In the genomic region with DNA sequence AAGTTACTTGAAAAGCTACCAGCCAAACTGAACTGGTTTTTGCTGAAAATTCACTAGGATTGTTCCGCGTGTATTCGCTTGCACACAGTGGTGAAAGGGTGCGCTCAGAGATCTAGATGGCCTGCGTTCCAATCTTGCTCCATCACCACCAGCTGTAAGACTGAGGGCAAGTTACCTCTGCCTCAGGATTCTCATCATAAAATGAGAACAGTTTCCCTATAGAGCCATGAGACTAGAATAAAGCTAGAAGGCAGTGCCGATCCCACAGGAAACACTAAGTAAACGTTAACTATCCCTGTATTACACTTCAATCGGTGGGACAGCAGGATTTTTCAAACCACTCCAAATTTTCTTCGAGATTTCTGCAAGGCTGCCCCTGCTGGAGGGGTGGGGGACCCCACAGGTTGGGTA, we compare ENCODE assay signal across 8 cellular contexts. TPM values are rescaled to one million over a fixed set of nuclear protein-coding genes. Genes with fewer than 3 reads are reported as not detected.
A peak's percentile ranks its signal among the peaks of the same experiment; 100 is the strongest.
DNase-seq lines count a peak whose midpoint lies in the region; ATAC-seq and TF ChIP-seq lines count a peak whose summit lies in the region.

No MANE protein-coding gene starts in this region.

- peak overlapping the region; percentile 82 to 99 (median 93) for H3K4me2 ChIP-seq in BLaER1 treated with 17β-estradiol and CSF1 and Interleukin-3, amounts not matched to agents 10 nM and 100 nM
- peak overlapping the region; percentile 90 for H3K4me2 ChIP-seq in IMR-90 (ENCODE audit: low read depth, low read length)

- H3K79me1 ChIP-seq in IMR-90 (ENCODE audit: low read depth in 1 of 2, low read length in 2 of 2), result peaks cover 25 to 41% of the 10 kb centered on the region in 2 experiments

- peak overlapping the region; percentile 92 for H2AFZ ChIP-seq in IMR-90 (replicated peaks; ENCODE audit: low read length, poor library complexity)

- H3K9me1 ChIP-seq in IMR-90 (ENCODE audit: insufficient read depth, low read length), result peaks cover 9% of the 10 kb centered on the region

- peak overlapping the region; percentile 85 to 97 (median 93) for H3K9ac ChIP-seq in BLaER1 treated with 17β-estradiol and CSF1 and Interleukin-3, amounts not matched to agents 10 nM and 100 nM
- peak overlapping the region; percentile 75 for H3K9ac ChIP-seq in IMR-90 (ENCODE audit: low read depth, low read length)
- peak overlapping the region; percentile 80 to 86 for H3K9ac ChIP-seq in mucosa of rectum (ENCODE audit: low read depth in 1 of 2, low read length in 2 of 2)

- peak overlapping the region; percentile 39; the same call in 1 of the 2 replicates for H4K91ac ChIP-seq in IMR-90 (ENCODE audit: insufficient read depth, low read depth, low read length)

- H3K27ac ChIP-seq in BLaER1 treated with 17β-estradiol and CSF1 and Interleukin-3, amounts not matched to agents 10 nM and 100 nM, result peak overlapping the region; percentile 75 to 96 (median 93)
- peak overlapping the region; percentile 57 for H3K27ac ChIP-seq in IMR-90 (ENCODE audit: insufficient read depth, low read length)
- peak overlapping the region; percentile 92 to 98 for H3K27ac ChIP-seq in breast epithelium
- H3K27ac ChIP-seq in mucosa of rectum (ENCODE audit: low read depth in 2 of 2, low read length in 2 of 2), result peak overlapping the region; percentile 92 to 93

- DNase-seq in IMR-90 (peak; percentile 47), breast epithelium (ENCODE audit: low spot score in 2 of 2) (no peak), nucleus accumbens (lab: John Stamatoyannopoulos, UW) (no peak), NCI-H2196 treated with DMSO at 0.1 percent for 48 hours (lab: John Stamatoyannopoulos, UW; ENCODE audit: unreplicated experiment) (no peak), A172 (ENCODE audit: low spot score) (no peak)

- peaks cover 0 to 29% (median 18%) of the 10 kb centered on the region in 11 experiments; a peak in 16 of 22 replicates for H3K36me3 ChIP-seq in BLaER1 treated with 17β-estradiol and CSF1 and Interleukin-3, amounts not matched to agents 10 nM and 100 nM
- H3K36me3 ChIP-seq in IMR-90 (ENCODE audit: control insufficient read depth, insufficient read depth, low read length) (no peaks in the 10 kb centered on the region; the same call in 1 of the 2 replicates), breast epithelium (no peaks in the 10 kb centered on the region), mucosa of rectum (ENCODE audit: control insufficient read depth in 2 of 2, insufficient read depth in 2 of 2, low read length in 2 of 2) (no peaks in the 10 kb centered on the region)

- peaks cover 24 to 38% (median 34%) of the 10 kb centered on the region in 10 experiments for H3K4me1 ChIP-seq in BLaER1 treated with 17β-estradiol and CSF1 and Interleukin-3, amounts not matched to agents 10 nM and 100 nM
- H3K4me1 ChIP-seq in IMR-90 (ENCODE audit: control insufficient read depth, insufficient read depth, low read length) (peaks cover 9% of the 10 kb centered on the region), breast epithelium (peaks cover 0 to 4% of the 10 kb centered on the region in 2 donors), mucosa of rectum (ENCODE audit: control insufficient read depth in 2 of 2, insufficient read depth in 2 of 2, low read length in 2 of 2) (peaks cover 13 to 20% of the 10 kb centered on the region in 2 donors)

- H4K5ac ChIP-seq in IMR-90 (ENCODE audit: low read depth, low read length), result peak overlapping the region; percentile 24

- peak overlapping the region; percentile 84 for H3K23ac ChIP-seq in IMR-90 (ENCODE audit: low read depth, low read length)

- H3K9me3 ChIP-seq in BLaER1 treated with 17β-estradiol and CSF1 and Interleukin-3, amounts not matched to agents 10 nM and 100 nM (replicated peaks in 1 of 11), result peaks cover 0 to 4% (median 0%) of the 10 kb centered on the region in 11 experiments; a peak in 1 of 22 replicates
- no peaks in the 10 kb centered on the region for H3K9me3 ChIP-seq in IMR-90 (ENCODE audit: control insufficient read depth, insufficient read depth, low read length)
- no peaks in the 10 kb centered on the region for H3K9me3 ChIP-seq in breast epithelium
- no peaks in the 10 kb centered on the region for H3K9me3 ChIP-seq in mucosa of rectum (ENCODE audit: control insufficient read depth in 2 of 2, low read length in 2 of 2)

- TF ChIP-seq RAD21 in IMR-90 (IDR thresholded peaks at IDR 0.05; ENCODE audit: low read length), result no peak

- no peak overlapping the region for H2BK15ac ChIP-seq in IMR-90 (ENCODE audit: low read depth, low read length)

- no peak overlapping the region for H2BK120ac ChIP-seq in IMR-90 (ENCODE audit: low read depth, low read length)

- intact Hi-C loops in IMR-90 (cut with micrococcal nuclease), result loop anchor here (2.0 kb wide), 1 partner anchor 112 kb away; no protein-coding TSS in a partner anchor
- intact Hi-C loops in breast epithelium (cut with DNase I; ENCODE audit: low total_unique reads), result no loop called here

- in situ Hi-C loops in IMR-90 (cut with MboI; ENCODE audit: low sequenced_read_pairs), result loop anchor here (10.0 kb wide), 1 partner anchor 412 kb away; no protein-coding TSS in a partner anchor

- peaks cover 7 to 43% (median 34%) of the 10 kb centered on the region in 11 experiments; a peak in 20 of 22 replicates for H4K20me1 ChIP-seq in BLaER1 treated with 17β-estradiol and CSF1 and Interleukin-3, amounts not matched to agents 10 nM and 100 nM
- H4K20me1 ChIP-seq in IMR-90 (ENCODE audit: insufficient read depth, low read length), result peaks cover 4% of the 10 kb centered on the region; the same call in 1 of the 2 replicates

- peak overlapping the region; percentile 88 to 96 for H4K8ac ChIP-seq in IMR-90 (ENCODE audit: low read depth in 2 of 2, low read length in 2 of 2)

- H3K18ac ChIP-seq in IMR-90 (ENCODE audit: low read depth, low read length), result no peak overlapping the region; the same call in 1 of the 2 replicates

- H3K27me3 ChIP-seq in BLaER1 treated with 17β-estradiol and CSF1 and Interleukin-3, amounts not matched to agents 10 nM and 100 nM, result no peaks in the 10 kb centered on the region
- H3K27me3 ChIP-seq in IMR-90 (ENCODE audit: control insufficient read depth, insufficient read depth, low read length) (no peaks in the 10 kb centered on the region), breast epithelium (no peaks in the 10 kb centered on the region), mucosa of rectum (ENCODE audit: control insufficient read depth in 2 of 2, insufficient read depth in 2 of 2, low read length in 2 of 2) (no peaks in the 10 kb centered on the region)

- no CpG with 5 or more reads among the region's 9 CpGs for WGBS in IMR-90 (ENCODE audit: extremely low coverage in 2 of 2, insufficient read length in 1 of 2), 2 experiments

- peak overlapping the region; percentile 81 for H3K56ac ChIP-seq in IMR-90 (ENCODE audit: extremely low read depth, insufficient read depth, low read length)

- peak overlapping the region; percentile 67 to 92 (median 85) for H3K4me3 ChIP-seq in BLaER1 treated with 17β-estradiol and CSF1 and Interleukin-3, amounts not matched to agents 10 nM and 100 nM
- H3K4me3 ChIP-seq in IMR-90 (ENCODE audit: insufficient read depth, low read depth, low read length), result peak overlapping the region; percentile 76
- peak overlapping the region; percentile 90 to 100 (median 92) for H3K4me3 ChIP-seq in breast epithelium
- peak overlapping the region; percentile 88 to 91 for H3K4me3 ChIP-seq in mucosa of rectum (ENCODE audit: low read length in 2 of 2)

- no peak for ATAC-seq in IMR-90 (ENCODE audit: low read depth)
- no peak for ATAC-seq in GM19324 (IDR thresholded peaks at IDR 0.05; ENCODE audit: low FRiP score, unreplicated experiment)

- peak overlapping the region; percentile 12 for H2BK5ac ChIP-seq in IMR-90 (ENCODE audit: low read depth, low read length, poor library complexity, severe bottlenecking)

- peak overlapping the region; percentile 91 for H2AK9ac ChIP-seq in IMR-90 (replicated peaks; ENCODE audit: low read depth, low read length, poor library complexity)

- no peak for TF ChIP-seq CTCF in IMR-90 (conservative IDR thresholded peaks at IDR 0.05; ENCODE audit: low read depth, low read length)
- TF ChIP-seq CTCF in breast epithelium (IDR thresholded peaks at IDR 0.05), result no peak

- CTCF ChIA-PET in IMR-90 (lab: Yijun Ruan, JAX), result interaction anchor here (1.3 to 2.3 kb wide), 2 partner anchors 11 to 136 kb away, joined by 3 to 13 read pairs; no protein-coding TSS in a partner anchor

- POLR2A ChIA-PET in IMR-90 (lab: Charles Lee; ENCODE audit: unreplicated experiment), result no interaction called here

- peak overlapping the region; percentile 94 for H3K14ac ChIP-seq in IMR-90 (replicated peaks; ENCODE audit: low read depth, low read length)

- H2AK5ac ChIP-seq in IMR-90 (ENCODE audit: low read depth, low read length), result peak overlapping the region; percentile 89

- H2BK20ac ChIP-seq in IMR-90 (ENCODE audit: low read depth, low read length), result no peak overlapping the region

- dilution Hi-C loops in IMR-90 (cut with HindIII; ENCODE audit: low sequenced_read_pairs, unreplicated experiment), result no loop called here

- no peak for TF ChIP-seq POLR2A in IMR-90 (IDR thresholded peaks at IDR 0.05; ENCODE audit: low read depth, low read length)
- TF ChIP-seq POLR2A in breast epithelium (IDR thresholded peaks at IDR 0.05), result no peak

- no TSS peak for BruUV-seq in IMR-90 (replicated peaks; lab: Mats Ljungman, UMichigan)

- H3K4ac ChIP-seq in IMR-90 (ENCODE audit: low read depth, low read length), result peak overlapping the region; percentile 74

TF ChIP-seq in IMR-90, 13 proteins besides CTCF, POLR2A, EP300 and RAD21 (continues in another document):
- TF ChIP-seq NFE2L2 (IDR thresholded peaks at IDR 0.05; ENCODE audit: low read depth, low read length), result no peak
- no peak for TF ChIP-seq CHD1 (IDR thresholded peaks at IDR 0.05; ENCODE audit: low read depth, low read length)
- TF ChIP-seq MXI1 (IDR thresholded peaks at IDR 0.05; ENCODE audit: borderline replicate concordance, low read depth, low read length), result no peak
- TF ChIP-seq RCOR1 (IDR thresholded peaks at IDR 0.05; ENCODE audit: insufficient replicate concordance, low read length), result no peak
- no peak for TF ChIP-seq RFX5 (IDR thresholded peaks at IDR 0.05; ENCODE audit: low read depth, low read length)
- no peak for TF ChIP-seq FOS (IDR thresholded peaks at IDR 0.05; ENCODE audit: low read depth, low read length)

RNA-seq across cellular contexts. Expression of gene AHCY, which starts 0.8 kb away (rescaled TPM):
- total RNA-seq in IMR-90 (2012; rRNA removed) (194 and 210 TPM in 2 replicates), breast epithelium (100 to 1,000 TPM in 1 of 3 donors, 10 to 100 TPM in 2; 66.9 to 105 (median 88.4) TPM)
- polyA plus RNA-seq in IMR-90 (2012; rRNA removed), result 135 and 138 TPM in 2 replicates
- polyA plus RNA-seq in IMR-90 (2012; cell fraction: cytosol; rRNA removed), result 116 and 153 TPM in 2 replicates
- 77.9 and 122 TPM in 2 replicates for polyA plus RNA-seq in IMR-90 (2012; cell fraction: nucleus; rRNA removed; ENCODE audit: low replicate concordance)
- 220 and 225 TPM in 2 replicates for total RNA-seq in A172 (2014; rRNA removed; shearing (Covaris generic))
